In the genomic region with DNA sequence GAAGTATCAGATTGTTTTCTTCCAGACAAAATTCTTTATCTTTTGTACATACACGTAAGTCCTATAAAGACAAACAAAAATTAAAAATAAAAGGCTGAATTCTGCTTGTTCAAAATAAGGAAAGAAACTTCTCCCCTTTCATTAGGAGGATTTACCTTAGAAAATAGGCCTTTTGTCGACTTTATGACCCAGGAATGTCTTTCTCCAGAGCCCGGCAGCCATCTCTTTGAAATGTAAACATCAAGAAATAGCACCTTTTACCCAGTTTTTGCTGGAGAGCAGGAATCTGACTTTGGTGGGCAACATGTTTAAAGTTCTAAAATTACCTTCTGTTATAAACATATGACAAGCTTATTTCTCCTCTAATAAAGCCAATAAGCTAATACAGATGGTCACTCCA, we compare ENCODE assay signal across 20 cellular contexts.
"Had no signal": no experiment of that assay in that cellular context is flagged by ENCODE, and none has a peak within 500 bp of the region (broad histone marks: within the 10 kb centered on the region; RNA-seq: fewer than 3 reads in every experiment).

No MANE protein-coding gene starts in this region.

- H3K4me3 ChIP-seq: cardiac muscle cell, MG63, Peyer's patch, SJCRH30 had no signal

- H3K4me1 ChIP-seq: Peyer's patch, SJCRH30 had no signal

- H3K27me3 ChIP-seq: brain microvascular endothelial cell, cardiac muscle cell, MG63, Peyer's patch, SJCRH30 had no signal

- DNase-seq: activated B cell treated with CpG ODN at 0.5 μM for 24 hours; activated CD4-positive, alpha-beta memory T cell treated with anti-CD3 and anti-CD28 coated beads, Interleukin-2, amount 10 ng/mL, durations not matched to agents 7 days and 5 days; activated CD4-positive, alpha-beta T cell treated with anti-CD3 and anti-CD28 coated beads for 1 hour; activated CD4-positive, alpha-beta T cell treated with anti-CD3 and anti-CD28 coated beads, Interleukin-2, amount 10 ng/mL, durations not matched to agents 7 days and 5 days; activated gamma-delta T cell; activated naive CD4-positive, alpha-beta T cell treated with anti-CD3 and anti-CD28 coated beads for 36 hours; activated T-cell treated with anti-CD3 and anti-CD28 coated beads for 4 hours; activated T-cell treated with anti-CD3 and anti-CD28 coated beads, Interleukin-2, amount 50 U/mL, for 48 hours; brain microvascular endothelial cell; MG63; NCI-H1105; NCI-H1436; NCI-H1694 treated with DMSO at 0.1 percent for 48 hours; NCI-H2029 treated with DMSO at 0.1 percent for 48 hours; Peyer's patch; Right ventricle myocardium superior; SJCRH30; T-helper 9 cell had no signal

- H3K27ac ChIP-seq: brain microvascular endothelial cell, cardiac muscle cell, Peyer's patch, RWPE1, SJCRH30 had no signal

- H3K36me3 ChIP-seq: brain microvascular endothelial cell, cardiac muscle cell, MG63, Peyer's patch, SJCRH30 had no signal

- H3K9me3 ChIP-seq: MG63, Peyer's patch, SJCRH30 had no signal
